1 cellular context compared by ENCODE assay signal in genomic region chr10:111076682-111077661, GRCh38.
A peak's percentile ranks its signal among the peaks of the same experiment; 100 is the strongest.
TF ChIP-seq lines count a peak whose summit lies in the region.

Gene ADRA2A, plus strand, starts transcription at chr10:111077029. Its CDS starts 968 bp downstream, at chr10:111077997.

TF ChIP-seq in HepG2, 621 proteins besides CTCF, POLR2A, EP300 and RAD21 (continued from another document):
- no peak for TF ChIP-seq PRDM15 (CRISPR knock-in tag; IDR thresholded peaks at IDR 0.05)
- TF ChIP-seq HNRNPLL (IDR thresholded peaks at IDR 0.05; ENCODE audit: low read depth, low read length, poor library complexity, severe bottlenecking) = peak; percentile 85
- TF ChIP-seq FLYWCH1 (CRISPR knock-in tag; IDR thresholded peaks at IDR 0.05) = no peak
- TF ChIP-seq, protein P1, sequence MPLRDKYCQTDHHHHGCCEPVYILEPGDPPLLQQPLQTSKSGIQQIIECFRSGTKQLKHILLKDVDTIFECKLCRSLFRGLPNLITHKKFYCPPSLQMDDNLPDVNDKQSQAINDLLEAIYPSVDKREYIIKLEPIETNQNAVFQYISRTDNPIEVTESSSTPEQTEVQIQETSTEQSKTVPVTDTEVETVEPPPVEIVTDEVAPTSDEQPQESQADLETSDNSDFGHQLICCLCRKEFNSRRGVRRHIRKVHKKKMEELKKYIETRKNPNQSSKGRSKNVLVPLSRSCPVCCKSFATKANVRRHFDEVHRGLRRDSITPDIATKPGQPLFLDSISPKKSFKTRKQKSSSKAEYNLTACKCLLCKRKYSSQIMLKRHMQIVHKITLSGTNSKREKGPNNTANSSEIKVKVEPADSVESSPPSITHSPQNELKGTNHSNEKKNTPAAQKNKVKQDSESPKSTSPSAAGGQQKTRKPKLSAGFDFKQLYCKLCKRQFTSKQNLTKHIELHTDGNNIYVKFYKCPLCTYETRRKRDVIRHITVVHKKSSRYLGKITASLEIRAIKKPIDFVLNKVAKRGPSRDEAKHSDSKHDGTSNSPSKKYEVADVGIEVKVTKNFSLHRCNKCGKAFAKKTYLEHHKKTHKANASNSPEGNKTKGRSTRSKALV (CRISPR knock-in tag; IDR thresholded peaks at IDR 0.05) = peak; percentile 97
- TF ChIP-seq, protein P2, sequence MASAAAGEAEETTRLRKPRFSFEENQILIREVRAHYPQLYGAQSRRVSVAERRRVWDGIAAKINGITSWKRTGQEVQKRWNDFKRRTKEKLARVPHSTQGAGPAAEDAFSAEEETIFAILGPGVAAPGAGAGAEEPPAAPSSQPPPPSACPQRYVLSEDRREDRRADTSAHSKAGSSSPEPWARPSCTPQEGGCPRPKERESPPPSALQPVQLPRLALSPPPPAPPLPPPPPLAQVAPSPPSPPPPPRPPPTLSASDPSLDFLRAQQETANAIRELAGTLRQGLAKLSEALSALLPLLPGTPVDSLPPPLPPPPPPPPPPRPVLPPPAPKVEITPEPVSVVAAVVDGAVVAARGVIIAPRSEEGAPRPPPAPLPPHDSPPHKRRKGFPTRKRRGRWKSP (CRISPR knock-in tag; IDR thresholded peaks at IDR 0.05) = peak; percentile 71; the same call in 1 of the 2 replicates
